ENCODE assay signal across 8 cellular contexts in the genomic region with DNA sequence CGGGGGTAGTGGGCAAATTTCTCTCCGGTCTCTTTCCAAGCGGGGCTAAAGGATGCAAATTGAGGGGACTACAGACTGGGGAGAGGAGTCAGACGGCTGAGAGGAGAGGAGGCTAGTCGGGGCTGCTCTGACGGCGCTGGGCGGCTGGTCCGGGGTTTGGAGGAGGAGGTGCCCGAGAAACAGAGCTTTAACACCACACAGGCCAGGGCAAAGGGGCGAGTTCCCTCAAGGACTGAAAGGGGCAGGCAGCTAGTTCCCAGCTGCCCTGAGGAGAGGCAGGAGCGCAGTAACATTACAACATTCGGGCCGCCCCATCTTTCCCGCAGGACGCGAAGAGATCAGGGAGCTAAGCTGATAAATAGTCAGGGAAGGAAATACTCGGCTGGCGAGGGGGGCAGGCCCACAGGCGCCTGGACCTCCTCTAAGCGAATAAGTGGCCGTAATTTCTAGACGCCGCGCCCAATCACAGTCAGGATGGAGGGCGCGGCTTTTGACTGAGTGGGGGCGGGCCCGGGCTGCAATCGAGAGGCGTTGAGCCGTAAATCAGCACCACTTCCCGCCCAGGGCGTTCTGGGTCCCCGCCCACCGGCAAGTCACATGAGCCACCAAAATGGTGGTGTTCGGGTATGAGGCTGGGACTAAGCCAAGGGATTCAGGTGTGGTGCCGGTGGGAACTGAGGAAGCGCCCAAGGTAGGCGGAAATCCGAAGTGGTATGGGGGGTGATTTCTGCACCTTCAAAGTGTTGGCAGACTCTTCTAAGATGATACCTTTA. TPM values are rescaled to one million over a fixed set of nuclear protein-coding genes. Genes with fewer than 3 reads are reported as not detected.
DNase-seq lines count a peak whose midpoint lies in the region; ATAC-seq and TF ChIP-seq lines count a peak whose summit lies in the region.

TMEM126B (plus strand) TSS at position 596 of the 773 bp plus-strand sequence; CDS start at position 611, 15 bp downstream.

- peak within 1 kb of the TSS; percentile 57 to 83 (median 76) for H3K27ac ChIP-seq in BLaER1 treated with 17β-estradiol and CSF1 and Interleukin-3, amounts not matched to agents 10 nM and 100 nM
- peak within 1 kb of the TSS; percentile 90 to 95 for H3K27ac ChIP-seq in left lung

- TF ChIP-seq CTCF in left lung (IDR thresholded peaks at IDR 0.05): no peak

- intact Hi-C loops in left lung (cut with DNase I): no loop called here

- DNase-seq in NCI-H748 (lab: John Stamatoyannopoulos, UW; ENCODE audit: unreplicated experiment) (peak; percentile 96), dedifferentiated amniotic fluid mesenchymal stem cell (ENCODE audit: extremely low spot score) (peak; percentile 97), left lung (peak; percentile 98)
- peak; percentile 95 for DNase-seq in activated CD4-positive, alpha-beta T cell treated with anti-CD3 and anti-CD28 coated beads, Interleukin-2, amount 50 U/mL, for 1 hour
- DNase-seq in stimulated activated CD4-positive, alpha-beta T cell treated with anti-CD3 and anti-CD28 coated beads, Interleukin-2, amount 100 ng/mL, for 48 hours: peak; percentile 92 to 94

- H3K4me1 ChIP-seq in BLaER1 treated with 17β-estradiol and CSF1 and Interleukin-3, amounts not matched to agents 10 nM and 100 nM: peaks cover 22 to 31% (median 27%) of the 10 kb centered on the region in 10 experiments
- H3K4me1 ChIP-seq in left lung: peaks cover 12 to 34% of the 10 kb centered on the region in 2 donors

- peak within 1 kb of the TSS; percentile 79 to 97 (median 93) for H3K4me2 ChIP-seq in BLaER1 treated with 17β-estradiol and CSF1 and Interleukin-3, amounts not matched to agents 10 nM and 100 nM

- H3K9ac ChIP-seq in BLaER1 treated with 17β-estradiol and CSF1 and Interleukin-3, amounts not matched to agents 10 nM and 100 nM: peak within 1 kb of the TSS; percentile 74 to 85 (median 80)

- H3K4me3 ChIP-seq in BLaER1 treated with 17β-estradiol and CSF1 and Interleukin-3, amounts not matched to agents 10 nM and 100 nM: peak within 1 kb of the TSS; percentile 62 to 82 (median 78)
- H3K4me3 ChIP-seq in left lung: peak within 1 kb of the TSS; percentile 58 to 67

- peak; percentile 97 for ATAC-seq in GM19351 (IDR thresholded peaks at IDR 0.05; ENCODE audit: unreplicated experiment)
- ATAC-seq in HG03521 (IDR thresholded peaks at IDR 0.05; ENCODE audit: unreplicated experiment): peak; percentile 99
- ATAC-seq in left lung: peak; percentile 98

- no peaks in the 10 kb centered on the region for H3K9me3 ChIP-seq in BLaER1 treated with 17β-estradiol and CSF1 and Interleukin-3, amounts not matched to agents 10 nM and 100 nM (replicated peaks in 1 of 11)
- H3K9me3 ChIP-seq in left lung: no peaks in the 10 kb centered on the region

- no peaks in the 10 kb centered on the region for H3K27me3 ChIP-seq in BLaER1 treated with 17β-estradiol and CSF1 and Interleukin-3, amounts not matched to agents 10 nM and 100 nM
- H3K27me3 ChIP-seq in left lung: no peaks in the 10 kb centered on the region

- H4K20me1 ChIP-seq in BLaER1 treated with 17β-estradiol and CSF1 and Interleukin-3, amounts not matched to agents 10 nM and 100 nM: no peaks in the 10 kb centered on the region; a peak in 3 of 22 replicates

- peaks cover 19 to 26% (median 21%) of the 10 kb centered on the region in 11 experiments; a peak in 21 of 22 replicates for H3K36me3 ChIP-seq in BLaER1 treated with 17β-estradiol and CSF1 and Interleukin-3, amounts not matched to agents 10 nM and 100 nM
- H3K36me3 ChIP-seq in left lung: peaks cover 0 to 14% of the 10 kb centered on the region in 2 donors

RNA-seq across cellular contexts. Expression of gene TMEM126B, which starts in this region (rescaled TPM):
- 10 to 100 TPM; 50.8 to 61.3 TPM for total RNA-seq in left lung

Comparison
In these comparisons a context has a peak if more than half of its experiments do, and no peak if none do; other contexts are left out.
1. Peak in every context shown above with its lines: DNase-seq, ATAC-seq, H3K4me3 ChIP-seq and H3K27ac ChIP-seq.